ENCODE assay signal across 18 cellular contexts in the genomic region with DNA sequence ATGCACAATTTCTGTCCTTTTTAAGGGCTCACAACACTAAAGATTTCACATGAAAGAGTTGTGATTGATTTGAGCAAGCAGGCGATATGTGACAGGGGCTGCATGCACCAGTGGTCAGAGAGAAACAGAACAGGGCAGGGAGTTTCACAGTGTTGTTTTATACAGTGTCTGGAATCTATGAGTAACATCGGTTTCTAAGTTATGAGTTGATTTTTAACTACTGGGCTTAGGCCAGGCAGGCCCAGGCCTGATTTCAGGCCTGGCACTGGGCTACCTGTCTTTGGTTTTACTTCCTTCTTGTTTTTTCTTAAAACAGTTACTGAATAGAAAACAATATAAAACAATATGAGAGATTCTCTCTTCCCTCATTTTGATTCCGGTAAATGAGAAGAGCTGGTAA. TPM values are rescaled to one million over a fixed set of nuclear protein-coding genes. Genes with fewer than 3 reads are reported as not detected.
"Had no signal": no experiment of that assay in that cellular context is flagged by ENCODE, and none has a peak within 500 bp of the region (broad histone marks: within the 10 kb centered on the region; RNA-seq: fewer than 3 reads in every experiment).

No MANE protein-coding gene starts in this region.

- H3K36me3 Mint-ChIP-seq: naive thymus-derived CD4-positive, alpha-beta T cell had no signal

- H3K27me3 ChIP-seq: breast epithelium, gastrocnemius medialis, heart right ventricle, left lung, ovary had no signal

- H3K27ac Mint-ChIP-seq: activated T-helper 1 cell treated with anti-CD3 and anti-CD28 coated beads, Interleukin-12 subunit alpha, Interleukin-12 subunit beta, Interleukin-2, Interleukin-4 antibody, amounts not matched to agents 30 ng/mL and 10 ng/mL and 1 ng/mL, durations not matched to agents 14 hours and 24 hours and 36 hours; dendritic cell treated with granulocyte-macrophage colony-stimulating factor and Interleukin-4, amounts not matched to agents 40 ng/mL and 50 ng/mL, for 4 days; naive thymus-derived CD4-positive, alpha-beta T cell had no signal

- DNase-seq: activated CD4-positive, alpha-beta T cell treated with anti-CD3 and anti-CD28 coated beads, Interleukin-2, amount 50 U/mL, for 1 hour; aorta; effector memory CD4-positive, alpha-beta T cell; gastrocnemius medialis; heart right ventricle; left lung; mammary epithelial cell; mucosa of descending colon; naive thymus-derived CD4-positive, alpha-beta T cell; ovary; stimulated activated CD4-positive, alpha-beta T cell treated with anti-CD3 and anti-CD28 coated beads, Interleukin-12 subunit alpha, Interleukin-12 subunit beta, amount 100 ng/mL, for 4 hours; stimulated activated CD4-positive, alpha-beta T cell treated with anti-CD3 and anti-CD28 coated beads, Interleukin-2, amount 100 ng/mL, for 24 hours had no signal

- ATAC-seq: gastrocnemius medialis; heart right ventricle; left lung; mucosa of descending colon; naive thymus-derived CD4-positive, alpha-beta T cell had no signal

- H3K27me3 Mint-ChIP-seq: dendritic cell treated with granulocyte-macrophage colony-stimulating factor and Interleukin-4, amounts not matched to agents 40 ng/mL and 50 ng/mL, for 4 days; naive thymus-derived CD4-positive, alpha-beta T cell had no signal

- H3K36me3 ChIP-seq: breast epithelium, gastrocnemius medialis, heart right ventricle, left lung, ovary, thoracic aorta had no signal

- H3K4me3 Mint-ChIP-seq: activated T-helper 1 cell treated with anti-CD3 and anti-CD28 coated beads, Interleukin-12 subunit alpha, Interleukin-12 subunit beta, Interleukin-2, Interleukin-4 antibody, amounts not matched to agents 30 ng/mL and 10 ng/mL and 1 ng/mL, durations not matched to agents 14 hours and 24 hours and 36 hours; dendritic cell treated with granulocyte-macrophage colony-stimulating factor and Interleukin-4, amounts not matched to agents 40 ng/mL and 50 ng/mL, for 4 days; naive thymus-derived CD4-positive, alpha-beta T cell had no signal

- H3K9me3 Mint-ChIP-seq: activated T-helper 1 cell treated with anti-CD3 and anti-CD28 coated beads, Interleukin-12 subunit alpha, Interleukin-12 subunit beta, Interleukin-2, Interleukin-4 antibody, amounts not matched to agents 30 ng/mL and 10 ng/mL and 1 ng/mL, durations not matched to agents 14 hours and 24 hours and 36 hours; dendritic cell treated with granulocyte-macrophage colony-stimulating factor and Interleukin-4, amounts not matched to agents 40 ng/mL and 50 ng/mL, for 4 days; naive thymus-derived CD4-positive, alpha-beta T cell had no signal

- FAIRE-seq: islet of Langerhans had no signal

- H3K4me3 ChIP-seq: breast epithelium, gastrocnemius medialis, heart right ventricle, left lung, mucosa of descending colon, ovary, thoracic aorta had no signal

RNA-seq across cellular contexts. Expression of a gene that starts 13.9 kb away (rescaled TPM):
- total RNA-seq: aorta, mammary epithelial cell, ureter had no signal
- polyA plus RNA-seq: mammary epithelial cell; naive thymus-derived CD4-positive, alpha-beta T cell; ovary had no signal
